16 cellular contexts compared by ENCODE assay signal in the genomic region with DNA sequence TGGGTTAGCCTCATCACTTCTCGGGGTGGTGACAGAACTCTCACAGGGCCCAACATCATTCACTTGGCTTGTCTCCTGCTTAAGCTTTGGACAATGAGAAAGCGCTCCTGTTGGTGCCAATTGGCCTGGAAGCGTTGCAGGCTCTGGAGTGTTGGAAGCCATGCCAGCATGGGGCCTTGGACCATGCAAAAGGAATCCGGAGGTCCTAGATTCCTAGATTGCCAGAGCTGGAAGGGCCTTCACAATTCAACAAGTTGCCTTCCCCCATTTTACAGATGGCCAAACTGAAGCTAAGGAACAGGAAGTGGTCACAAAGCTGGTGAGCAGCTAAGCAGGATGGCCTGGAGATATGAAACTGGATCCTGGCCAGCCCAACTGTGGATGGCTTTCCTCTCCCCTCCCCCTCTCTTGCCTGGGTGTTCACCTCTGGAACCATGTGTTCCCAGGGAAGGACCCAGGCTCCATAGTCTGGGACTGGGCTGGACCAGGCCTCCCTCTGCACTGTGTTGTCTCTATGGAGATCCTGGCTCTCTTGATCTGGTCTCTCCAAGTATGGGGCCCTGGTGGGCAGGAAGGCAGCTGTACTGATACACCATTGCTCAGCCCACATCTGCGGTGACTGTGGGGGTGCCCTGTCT. TPM values are rescaled to one million over a fixed set of nuclear protein-coding genes. Genes with fewer than 3 reads are reported as not detected.
DNase-seq lines count a peak whose midpoint lies in the region; ATAC-seq and TF ChIP-seq lines count a peak whose summit lies in the region.
"Had no signal": no experiment of that assay in that cellular context is flagged by ENCODE, and none has a peak within 500 bp of the region (broad histone marks: within the 10 kb centered on the region; RNA-seq: fewer than 3 reads in every experiment).

No MANE protein-coding gene starts in this region.

- peaks cover 39% of the 10 kb centered on the region for H3K4me1 ChIP-seq in BLaER1
- H3K4me1 ChIP-seq in IMR-90 (ENCODE audit: control insufficient read depth, insufficient read depth, low read length) = peaks cover 8% of the 10 kb centered on the region

- H3K27me3 ChIP-seq in BLaER1 = no peaks in the 10 kb centered on the region
- no peaks in the 10 kb centered on the region for H3K27me3 ChIP-seq in IMR-90 (ENCODE audit: control insufficient read depth, insufficient read depth, low read length)
- H3K27me3 ChIP-seq: Peyer's patch, testis had no signal

- peak overlapping the region; percentile 54 for H2AFZ ChIP-seq in IMR-90 (replicated peaks; ENCODE audit: low read length, poor library complexity)

- no peak overlapping the region for H3K18ac ChIP-seq in IMR-90 (ENCODE audit: low read depth, low read length)

- TF ChIP-seq CTCF in IMR-90 (conservative IDR thresholded peaks at IDR 0.05; ENCODE audit: low read depth, low read length) = no peak

- WGBS in IMR-90 (ENCODE audit: extremely low coverage in 2 of 2, insufficient read length in 1 of 2), 2 experiments = 67% methylated on average over 1 of the region's 5 CpGs; no CpG with 5 or more reads in 1 of the 2 experiments

- H3K4me3 ChIP-seq in BLaER1 (no peak overlapping the region), IMR-90 (ENCODE audit: insufficient read depth, low read depth, low read length) (no peak overlapping the region)
- H3K4me3 ChIP-seq: Peyer's patch, testis had no signal

- no peak overlapping the region for H2BK5ac ChIP-seq in IMR-90 (ENCODE audit: low read depth, low read length, poor library complexity, severe bottlenecking)

- no peak overlapping the region for H4K5ac ChIP-seq in IMR-90 (ENCODE audit: low read depth, low read length)

- CTCF ChIA-PET in IMR-90 (lab: Yijun Ruan, JAX) = interaction anchor here (1.1 to 1.5 kb wide), 2 partner anchors 39 to 83 kb away, joined by 3 to 7 read pairs; no protein-coding TSS in a partner anchor

- peak; percentile 26 for DNase-seq in IMR-90
- DNase-seq in RPMI7951 (ENCODE audit: low read depth) = peak; percentile 53
- peak; percentile 42 for DNase-seq in left ventricle myocardium superior
- no peak for DNase-seq in T1000 (lab: John Stamatoyannopoulos, UW)
- no peak for DNase-seq in stimulated activated CD4-positive, alpha-beta T cell treated with anti-CD3 and anti-CD28 coated beads, Interleukin-12 subunit alpha, Interleukin-12 subunit beta, amount 100 ng/mL, for 4 hours
- DNase-seq in stimulated activated CD4-positive, alpha-beta T cell treated with anti-CD3 and anti-CD28 coated beads, Interleukin-4, amount 100 ng/mL, for 4 hours = no peak
- DNase-seq in DMS153 treated with DMSO at 0.1 percent for 48 hours (lab: John Stamatoyannopoulos, UW; ENCODE audit: unreplicated experiment) = no peak
- DNase-seq: activated CD4-positive, alpha-beta memory T cell treated with anti-CD3 and anti-CD28 coated beads, Interleukin-2, amount 10 ng/mL, durations not matched to agents 7 days and 5 days; activated effector memory CD4-positive, alpha-beta T cell treated with Interleukin-2 at 50 U/mL for 16 hours; dermis blood vessel endothelial cell; mesendoderm; NCI-H1417; NCI-H345; testis had no signal

- no peak overlapping the region for H3K9ac ChIP-seq in BLaER1
- H3K9ac ChIP-seq in IMR-90 (ENCODE audit: low read depth, low read length) = no peak overlapping the region

- no peaks in the 10 kb centered on the region for H4K20me1 ChIP-seq in BLaER1
- H4K20me1 ChIP-seq in IMR-90 (ENCODE audit: insufficient read depth, low read length) = no peaks in the 10 kb centered on the region

- BruUV-seq in IMR-90 (replicated peaks; lab: Mats Ljungman, UMichigan) = no TSS peak

- dilution Hi-C loops in IMR-90 (cut with HindIII; ENCODE audit: low sequenced_read_pairs, unreplicated experiment) = no loop called here

- no peak overlapping the region for H4K8ac ChIP-seq in IMR-90 (ENCODE audit: low read depth in 2 of 2, low read length in 2 of 2)

- no peaks in the 10 kb centered on the region for H3K36me3 ChIP-seq in BLaER1
- no peaks in the 10 kb centered on the region for H3K36me3 ChIP-seq in IMR-90 (ENCODE audit: control insufficient read depth, insufficient read depth, low read length)
- H3K36me3 ChIP-seq: Peyer's patch had no signal

- no peak overlapping the region for H2BK120ac ChIP-seq in IMR-90 (ENCODE audit: low read depth, low read length)

- no peak overlapping the region for H4K91ac ChIP-seq in IMR-90 (ENCODE audit: insufficient read depth, low read depth, low read length)

- intact Hi-C loops in IMR-90 (cut with micrococcal nuclease) (no loop called here), left ventricle myocardium superior (cut with micrococcal nuclease) (no loop called here)

- no peak overlapping the region for H3K56ac ChIP-seq in IMR-90 (ENCODE audit: extremely low read depth, insufficient read depth, low read length)

- peak overlapping the region; percentile 52; the same call in 1 of the 2 replicates for H3K14ac ChIP-seq in IMR-90 (replicated peaks; ENCODE audit: low read depth, low read length)

- ATAC-seq in IMR-90 (ENCODE audit: low read depth) (no peak), left ventricle myocardium superior (peak; percentile 68)

- no peak for TF ChIP-seq RAD21 in IMR-90 (IDR thresholded peaks at IDR 0.05; ENCODE audit: low read length)

- H3K9me1 ChIP-seq in IMR-90 (ENCODE audit: insufficient read depth, low read length) = peaks cover 7% of the 10 kb centered on the region; the same call in 1 of the 2 replicates

- no peak overlapping the region for H3K23ac ChIP-seq in IMR-90 (ENCODE audit: low read depth, low read length)

- no peak overlapping the region; the same call in 2 of the 3 replicates for H2BK15ac ChIP-seq in IMR-90 (ENCODE audit: low read depth, low read length)

- TF ChIP-seq POLR2A in IMR-90 (IDR thresholded peaks at IDR 0.05; ENCODE audit: low read depth, low read length) = no peak

- peak overlapping the region; percentile 65 for H2AK9ac ChIP-seq in IMR-90 (replicated peaks; ENCODE audit: low read depth, low read length, poor library complexity)

- in situ Hi-C loops in IMR-90 (cut with MboI; ENCODE audit: low sequenced_read_pairs) = no loop called here

- POLR2A ChIA-PET in IMR-90 (lab: Charles Lee; ENCODE audit: unreplicated experiment) = no interaction called here

- peak overlapping the region; percentile 68 for H3K4ac ChIP-seq in IMR-90 (ENCODE audit: low read depth, low read length)

- peak overlapping the region; percentile 44; the same call in 1 of the 2 replicates for H3K27ac ChIP-seq in BLaER1
- H3K27ac ChIP-seq in IMR-90 (ENCODE audit: insufficient read depth, low read length) = no peak overlapping the region
- H3K27ac ChIP-seq: Peyer's patch, testis had no signal

- H3K9me3 ChIP-seq in BLaER1 = no peaks in the 10 kb centered on the region
- no peaks in the 10 kb centered on the region for H3K9me3 ChIP-seq in IMR-90 (ENCODE audit: control insufficient read depth, insufficient read depth, low read length)
- H3K9me3 ChIP-seq: Peyer's patch, testis had no signal

- peak overlapping the region; percentile 52 for H3K4me2 ChIP-seq in BLaER1
- no peak overlapping the region for H3K4me2 ChIP-seq in IMR-90 (ENCODE audit: low read depth, low read length)

- peaks cover 0 to 1% of the 10 kb centered on the region in 2 experiments; a peak in 1 of 4 replicates for H3K79me1 ChIP-seq in IMR-90 (ENCODE audit: low read depth in 1 of 2, low read length in 2 of 2)

- 0 out of 2 replicates have a peak overlapping the region, but pooled peaks have one; percentile 4 for H2AK5ac ChIP-seq in IMR-90 (ENCODE audit: low read depth, low read length)

- H2BK20ac ChIP-seq in IMR-90 (ENCODE audit: low read depth, low read length) = no peak overlapping the region

TF ChIP-seq in IMR-90, 13 proteins besides CTCF, POLR2A, EP300 and RAD21:
- TF ChIP-seq FOS (IDR thresholded peaks at IDR 0.05; ENCODE audit: low read depth, low read length) (no peak), CHD1 (IDR thresholded peaks at IDR 0.05; ENCODE audit: low read depth, low read length) (no peak), NFE2L2 (IDR thresholded peaks at IDR 0.05; ENCODE audit: low read depth, low read length) (no peak), CEBPB (IDR thresholded peaks at IDR 0.05; ENCODE audit: low read depth, low read length) (no peak), RFX5 (IDR thresholded peaks at IDR 0.05; ENCODE audit: low read depth, low read length) (no peak), MAFK (IDR thresholded peaks at IDR 0.05; ENCODE audit: low read depth, low read length) (no peak), MXI1 (IDR thresholded peaks at IDR 0.05; ENCODE audit: borderline replicate concordance, low read depth, low read length) (no peak), RCOR1 (IDR thresholded peaks at IDR 0.05; ENCODE audit: insufficient replicate concordance, low read length) (no peak)

RNA-seq across cellular contexts. Expression of gene IGFBP4, which starts 6.0 kb away (rescaled TPM):
- total RNA-seq in IMR-90 (2012; rRNA removed) (257 and 308 TPM in 2 replicates), left ventricle myocardium superior (176 TPM)
- polyA plus RNA-seq in IMR-90 (2012; rRNA removed) = 1,187 TPM in 2 replicates
- polyA plus RNA-seq in IMR-90 (2012; cell fraction: cytosol; rRNA removed) = 1,397 and 1,707 TPM in 2 replicates
- polyA plus RNA-seq in IMR-90 (2012; cell fraction: nucleus; rRNA removed; ENCODE audit: low replicate concordance) = 452 and 510 TPM in 2 replicates
- total RNA-seq in RPMI7951 (2014; rRNA removed; shearing (Covaris generic)) = 2.3 and 2.8 TPM in 2 replicates

RNA-seq across cellular contexts. Expression of gene TOP2A, which starts 19.5 kb away (rescaled TPM):
- total RNA-seq in IMR-90 (2012; rRNA removed) (68.5 and 118 TPM in 2 replicates), left ventricle myocardium superior (1.1 TPM)
- polyA plus RNA-seq in IMR-90 (2012; rRNA removed) = 40.2 and 43.4 TPM in 2 replicates
- 3.3 and 5.3 TPM in 2 replicates for polyA plus RNA-seq in IMR-90 (2012; cell fraction: cytosol; rRNA removed)
- 2.7 and 19.5 TPM in 2 replicates for polyA plus RNA-seq in IMR-90 (2012; cell fraction: nucleus; rRNA removed; ENCODE audit: low replicate concordance)
- 303 and 315 TPM in 2 replicates for total RNA-seq in RPMI7951 (2014; rRNA removed; shearing (Covaris generic))

Comparison
In these comparisons a context has a peak if more than half of its experiments do, and no peak if none do; other contexts are left out.
1. DNase-seq: peak in IMR-90 (single experiment), RPMI7951 (single experiment) and left ventricle myocardium superior (single experiment); none in T1000 (single experiment), stimulated activated CD4-positive, alpha-beta T cell treated with anti-CD3 and anti-CD28 coated beads, Interleukin-12 subunit alpha, Interleukin-12 subunit beta, amount 100 ng/mL, for 4 hours (single experiment), stimulated activated CD4-positive, alpha-beta T cell treated with anti-CD3 and anti-CD28 coated beads, Interleukin-4, amount 100 ng/mL, for 4 hours (0 of 2) and DMS153 treated with DMSO at 0.1 percent for 48 hours (single experiment).
2. RNA of gene IGFBP4, which starts 6.0 kb away (total RNA-seq): 257 to 308 TPM in IMR-90 and 176 TPM in left ventricle myocardium superior (single experiment); 2.3 to 2.8 TPM in RPMI7951; every median in the first group is over 10 times any median in the second.
3. RNA of gene TOP2A, which starts 19.5 kb away (total RNA-seq): 303 to 315 TPM in RPMI7951 and 68.5 to 118 TPM in IMR-90; 1.1 TPM in left ventricle myocardium superior (single experiment); every median in the first group is over 10 times any median in the second.